ENCODE assay signal across 9 cellular contexts in the genomic region with DNA sequence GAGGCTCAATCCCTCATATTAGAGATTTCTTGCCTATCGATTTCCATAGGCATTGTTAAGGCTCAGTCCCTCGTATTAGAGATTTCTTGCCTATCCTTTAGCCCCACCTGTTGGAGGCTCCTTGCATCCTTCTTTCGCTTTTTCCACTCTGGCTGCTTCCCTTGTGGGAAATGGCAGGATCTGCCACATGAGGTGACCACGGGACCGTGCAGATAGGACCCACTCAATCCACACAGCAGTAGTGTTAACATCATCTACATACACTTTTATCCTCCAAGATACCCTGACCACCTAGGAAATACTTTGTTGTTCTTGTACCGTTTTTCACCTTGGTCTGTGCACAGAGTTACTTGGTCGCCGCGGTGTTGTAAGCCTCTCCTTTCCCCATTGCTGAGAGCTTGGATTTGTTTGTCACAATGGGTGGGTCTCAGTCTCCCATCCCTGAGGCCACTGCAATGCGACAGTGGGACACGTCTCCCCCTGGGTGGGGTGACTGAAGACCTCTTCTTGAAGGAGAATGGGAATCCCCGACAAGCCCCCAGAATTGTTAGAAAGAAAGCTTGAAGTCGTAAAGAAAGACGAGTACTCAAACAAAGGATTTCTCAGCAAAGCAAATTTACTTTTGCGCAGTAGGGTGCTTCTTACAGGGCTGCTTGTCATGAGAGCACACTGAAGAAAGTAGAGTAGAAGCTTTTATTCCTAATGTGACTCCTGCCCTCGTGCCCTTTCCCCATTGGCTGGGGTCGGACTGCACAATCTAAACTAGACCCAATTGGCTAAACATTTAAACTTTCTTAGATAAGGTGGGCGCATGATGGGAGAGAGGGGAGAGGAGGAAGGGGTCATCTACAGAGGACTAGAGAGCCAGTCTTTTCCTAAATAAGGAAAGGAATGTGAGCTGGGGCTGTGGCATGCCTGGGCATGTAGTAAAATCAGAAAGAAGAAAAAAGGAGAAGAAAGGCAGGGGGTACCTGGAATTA. TPM values are rescaled to one million over a fixed set of nuclear protein-coding genes. Genes with fewer than 3 reads are reported as not detected.
DNase-seq lines count a peak whose midpoint lies in the region; ATAC-seq and TF ChIP-seq lines count a peak whose summit lies in the region.
"Had no signal": no experiment of that assay in that cellular context is flagged by ENCODE, and none has a peak within 500 bp of the region (broad histone marks: within the 10 kb centered on the region; RNA-seq: fewer than 3 reads in every experiment).

No MANE protein-coding gene starts in this region.

- no peaks in the 10 kb centered on the region for H3K4me1 Mint-ChIP-seq in activated T-helper 17 cell treated with anti-CD3 and anti-CD28 coated beads, Interleukin-2, amount 50 U/mL, for 72 hours

- intact Hi-C loops in heart right ventricle (cut with DNase I) (loop anchor here in 8 of 10 donors (1.0 to 10.0 kb wide), 5 partner anchors 229 to 234 kb away; no protein-coding TSS in a partner anchor), vagina (cut with DNase I) (no loop called here)

- no peak overlapping the region for H3K4me3 Mint-ChIP-seq in activated T-helper 17 cell treated with anti-CD3 and anti-CD28 coated beads, Interleukin-2, amount 50 U/mL, for 72 hours

- in situ Hi-C loops in GM23248 (cut with MboI), result no loop called here

- no peaks in the 10 kb centered on the region for H3K9me3 Mint-ChIP-seq in activated T-helper 17 cell treated with anti-CD3 and anti-CD28 coated beads, Interleukin-2, amount 50 U/mL, for 72 hours

- H3K4me1 ChIP-seq in GM23248 (ENCODE audit: insufficient read depth), result 0 out of 2 replicates have a peak, but pooled peaks cover 4% of the 10 kb centered on the region
- H3K4me1 ChIP-seq in heart right ventricle, result peaks cover 0 to 9% (median 0%) of the 10 kb centered on the region in 9 donors
- no peaks in the 10 kb centered on the region for H3K4me1 ChIP-seq in stomach smooth muscle (ENCODE audit: control insufficient read depth, insufficient read depth, low read length)
- no peaks in the 10 kb centered on the region for H3K4me1 ChIP-seq in vagina

- TF ChIP-seq CTCF in AG04450 (IDR thresholded peaks at IDR 0.05; ENCODE audit: low read depth, low read length) (peak; percentile 58), heart right ventricle (IDR thresholded peaks at IDR 0.05) (peak; percentile 31 to 79 (median 66)), vagina (IDR thresholded peaks at IDR 0.05) (no peak)

- no peak overlapping the region for H3K9ac ChIP-seq in GM23248
- no peak overlapping the region for H3K9ac ChIP-seq in stomach smooth muscle (ENCODE audit: low read length in 2 of 2)

- H4K20me1 ChIP-seq in GM23248 (ENCODE audit: insufficient read depth), result no peaks in the 10 kb centered on the region

- POLR2A ChIA-PET in AG04450 (lab: Yijun Ruan, JAX), result no interaction called here

- no peak for DNase-seq in AG04450 (ENCODE audit: low read depth, low spot score)
- peak; percentile 49 for DNase-seq in GM23248
- peak; percentile 20 for DNase-seq in SW480 (ENCODE audit: low spot score)
- DNase-seq in heart right ventricle, result peak in 1 of 2 donors; percentile 31
- DNase-seq in vagina (ENCODE audit: extremely low spot score in 2 of 2), result no peak

- WGBS in GM23248 (ENCODE audit: low coverage in 1 of 2, low lambda C conversion rate in 2 of 2, missing lambda C conversion rate in 2 of 2), 2 experiments, result 77 to 81% methylated on average over 18 of the region's 18 CpGs
- WGBS in heart right ventricle, 2 donors, result 81 to 87% methylated on average over 18 of the region's 18 CpGs

- CTCF ChIA-PET in AG04450 (lab: Charles Lee), result interaction anchor here (0.7 to 1.5 kb wide), 5 partner anchors 8 to 357 kb away, joined by 3 to 6 read pairs (median 4); no protein-coding TSS in a partner anchor

- H3K4me2 ChIP-seq in GM23248 (ENCODE audit: unreplicated experiment), result no peak overlapping the region

- H3K9me2 ChIP-seq in GM23248 (ENCODE audit: insufficient read depth), result no peaks in the 10 kb centered on the region

- TF ChIP-seq POLR2A in vagina (IDR thresholded peaks at IDR 0.05), result no peak

- H3K36me3 Mint-ChIP-seq in activated T-helper 17 cell treated with anti-CD3 and anti-CD28 coated beads, Interleukin-2, amount 50 U/mL, for 72 hours (ENCODE audit: low read depth), result peaks cover 4% of the 10 kb centered on the region

- no peak overlapping the region for H3K27ac ChIP-seq in AG04450 (ENCODE audit: low read depth, low read length)
- no peak overlapping the region for H3K27ac ChIP-seq in GM23248
- no peak overlapping the region for H3K27ac ChIP-seq in heart right ventricle
- H3K27ac ChIP-seq in stomach smooth muscle (ENCODE audit: low read length), result no peak overlapping the region
- H3K27ac ChIP-seq in vagina, result no peak overlapping the region

- no peaks in the 10 kb centered on the region for H3K27me3 Mint-ChIP-seq in activated T-helper 17 cell treated with anti-CD3 and anti-CD28 coated beads, Interleukin-2, amount 50 U/mL, for 72 hours

- H3F3A ChIP-seq in GM23248 (ENCODE audit: insufficient read depth), result no peaks in the 10 kb centered on the region

- H3K4me3 ChIP-seq in AG04450 (ENCODE audit: low read depth, low read length) (no peak overlapping the region), GM23248 (no peak overlapping the region), heart right ventricle (no peak overlapping the region), stomach smooth muscle (ENCODE audit: low read length in 2 of 2) (peak overlapping the region; percentile 9 to 31), vagina (no peak overlapping the region)

- H3K27me3 ChIP-seq in AG04450 (ENCODE audit: control insufficient read depth, insufficient read depth, low read length) (no peaks in the 10 kb centered on the region), GM23248 (replicated peaks; ENCODE audit: insufficient read depth) (no peaks in the 10 kb centered on the region), heart right ventricle (no peaks in the 10 kb centered on the region), stomach smooth muscle (ENCODE audit: control insufficient read depth in 1 of 2, insufficient read depth in 2 of 2, low read length in 2 of 2) (no peaks in the 10 kb centered on the region), vagina (no peaks in the 10 kb centered on the region)

- peak overlapping the region; percentile 8 for H2AFZ ChIP-seq in GM23248

- H3K9me3 ChIP-seq in AG04450 (ENCODE audit: control insufficient read depth, insufficient read depth, low read length) (no peaks in the 10 kb centered on the region), GM23248 (ENCODE audit: low read depth) (no peaks in the 10 kb centered on the region), heart right ventricle (no peaks in the 10 kb centered on the region), stomach smooth muscle (ENCODE audit: control insufficient read depth in 2 of 2, low read length in 2 of 2) (no peaks in the 10 kb centered on the region), vagina (no peaks in the 10 kb centered on the region)

- H3K36me3 ChIP-seq in GM23248 (ENCODE audit: low read depth), result no peaks in the 10 kb centered on the region
- H3K36me3 ChIP-seq in heart right ventricle, result peaks cover 0 to 38% (median 0%) of the 10 kb centered on the region in 9 donors
- no peaks in the 10 kb centered on the region for H3K36me3 ChIP-seq in stomach smooth muscle (ENCODE audit: control insufficient read depth in 2 of 2, insufficient read depth in 2 of 2, low read length in 2 of 2)
- H3K36me3 ChIP-seq in vagina, result peaks cover 0 to 4% of the 10 kb centered on the region in 2 donors

- peaks cover 6% of the 10 kb centered on the region; the same call in 1 of the 2 replicates for H3K79me2 ChIP-seq in GM23248 (ENCODE audit: insufficient read depth)

- H3K27ac Mint-ChIP-seq in activated T-helper 17 cell treated with anti-CD3 and anti-CD28 coated beads, Interleukin-2, amount 50 U/mL, for 72 hours, result no peak overlapping the region

- ATAC-seq in heart right ventricle (peak in 7 of 8 donors; percentile 38 to 75 (median 49)), GM19328 (IDR thresholded peaks at IDR 0.05; ENCODE audit: unreplicated experiment) (no peak)
- ATAC-seq in activated T-helper 17 cell treated with anti-CD3 and anti-CD28 coated beads, Interleukin-2, amount 50 U/mL, for 72 hours (replicated peaks), result no peak

RNA-seq across cellular contexts. Expression of a gene that starts 19.8 kb away (rescaled TPM):
- polyA plus RNA-seq in AG04450 (2011; rRNA removed), result 9.4 and 15.6 TPM in 2 replicates
- polyA minus RNA-seq in AG04450 (2011; rRNA and poly(A)+ RNA removed), result 12.4 and 13.4 TPM in 2 replicates
- total RNA-seq in GM23248 (2014; rRNA removed; shearing (Covaris generic)), result 9.6 and 10.1 TPM in 2 replicates
- polyA plus RNA-seq in GM23248 (2016; fragmentation: Nextera tagmentation; extraction: Ambion mirVana), result 18.4 and 20.9 TPM in 2 replicates
- 10 to 100 TPM in 8 of 10 donors, 1 to 10 TPM in 2; 7.3 to 13.4 (median 11.0) TPM for total RNA-seq in heart right ventricle
- polyA plus RNA-seq in heart right ventricle, result 1 to 10 TPM; 5.8 to 7.2 TPM
- total RNA-seq in activated T-helper 17 cell treated with anti-CD3 and anti-CD28 coated beads, Interleukin-2, amount 50 U/mL, for 72 hours, result 10 to 100 TPM in 1 of 2 donors, 1 to 10 TPM in 1; 9.5 to 10.3 TPM
- total RNA-seq in vagina, result 16.0 TPM

RNA-seq across cellular contexts. Expression of a gene that starts 29.0 kb away (rescaled TPM):
- polyA plus RNA-seq in AG04450 (2011; rRNA removed), result 21.8 and 27.3 TPM in 2 replicates
- polyA minus RNA-seq in AG04450 (2011; rRNA and poly(A)+ RNA removed), result 33.3 and 46.5 TPM in 2 replicates
- 26.2 and 27.5 TPM in 2 replicates for total RNA-seq in GM23248 (2014; rRNA removed; shearing (Covaris generic))
- polyA plus RNA-seq in GM23248 (2016; fragmentation: Nextera tagmentation; extraction: Ambion mirVana), result 26.3 and 27.8 TPM in 2 replicates
- 10 to 100 TPM; 30.9 to 40.4 (median 34.9) TPM for total RNA-seq in heart right ventricle
- polyA plus RNA-seq in heart right ventricle, result 10 to 100 TPM in 1 of 2 donors, 1 to 10 TPM in 1; 9.1 to 14.8 TPM
- total RNA-seq in activated T-helper 17 cell treated with anti-CD3 and anti-CD28 coated beads, Interleukin-2, amount 50 U/mL, for 72 hours, result 10 to 100 TPM; 23.7 to 39.8 TPM
- 28.5 TPM for total RNA-seq in vagina

RNA-seq across cellular contexts. Expression of a gene that starts 29.5 kb away (rescaled TPM):
- not detected in 2 replicates for polyA plus RNA-seq in AG04450 (2011; rRNA removed)
- 0.61 TPM in 1 of 2 replicates, not detected in the other for polyA minus RNA-seq in AG04450 (2011; rRNA and poly(A)+ RNA removed)
- total RNA-seq in GM23248 (2014; rRNA removed; shearing (Covaris generic)), result not detected in 2 replicates
- polyA plus RNA-seq in GM23248 (2016; fragmentation: Nextera tagmentation; extraction: Ambion mirVana), result 0.10 TPM in 1 of 2 replicates, not detected in the other
- not detected for total RNA-seq in heart right ventricle
- polyA plus RNA-seq in heart right ventricle, result not detected
- not detected for total RNA-seq in activated T-helper 17 cell treated with anti-CD3 and anti-CD28 coated beads, Interleukin-2, amount 50 U/mL, for 72 hours
- not detected for total RNA-seq in vagina
- polyA plus RNA-seq: esophagus had no signal

Comparison
In these comparisons a context has a peak if more than half of its experiments do, and no peak if none do; other contexts are left out.
1. DNase-seq: peak in GM23248 (single experiment) and SW480 (single experiment); none in AG04450 (single experiment) and vagina (0 of 2).
2. H3K4me3 ChIP-seq: peak in stomach smooth muscle (2 of 2); none in AG04450 (single experiment), GM23248 (single experiment), heart right ventricle (0 of 10) and vagina (0 of 2).
3. CTCF ChIP-seq: peak in AG04450 (single experiment) and heart right ventricle (9 of 9); none in vagina (0 of 3).
4. ATAC-seq: peak in heart right ventricle (7 of 8); none in activated T-helper 17 cell treated with anti-CD3 and anti-CD28 coated beads, Interleukin-2, amount 50 U/mL, for 72 hours (single experiment) and GM19328 (single experiment).